In genomic region chr2:192196451-192197194, GRCh38 we compare ENCODE assay signal across 8 cellular contexts. TPM values are rescaled to one million over a fixed set of nuclear protein-coding genes. Genes with fewer than 3 reads are reported as not detected.
DNase-seq lines count a peak whose midpoint lies in the region; ATAC-seq lines count a peak whose summit lies in the region.

No MANE protein-coding gene starts in this region.

- intact Hi-C loops in posterior vena cava (cut with DNase I): no loop called here

- ATAC-seq in stimulated activated naive CD8-positive, alpha-beta T cell treated with anti-CD3 and anti-CD28 coated beads, Interleukin-15, Interleukin-2, amounts not matched to agents 100 U/mL and 50 U/mL, for 24 hours: no peak

- H3K9me3 Mint-ChIP-seq in stimulated activated naive CD8-positive, alpha-beta T cell treated with anti-CD3 and anti-CD28 coated beads, Interleukin-15, Interleukin-2, amounts not matched to agents 100 ng/mL and 50 ng/mL, for 24 hours: no peaks in the 10 kb centered on the region
- no peaks in the 10 kb centered on the region for H3K9me3 Mint-ChIP-seq in activated naive CD8-positive, alpha-beta T cell (ENCODE audit: low read depth)

- DNase-seq in stimulated activated naive CD8-positive, alpha-beta T cell treated with anti-CD3 and anti-CD28 coated beads, Interleukin-15, Interleukin-2, amounts not matched to agents 100 U/mL and 50 U/mL, for 24 hours: no peak
- DNase-seq in left kidney (ENCODE audit: low read depth, low spot score): peak; percentile 15
- no peak for DNase-seq in AG08395 (ENCODE audit: low spot score)
- no peak for DNase-seq in NCI-H1436 treated with DMSO at 0.1 percent for 48 hours (lab: John Stamatoyannopoulos, UW)
- DNase-seq in posterior vena cava (ENCODE audit: low spot score): no peak
- no peak for DNase-seq in activated CD4-positive, alpha-beta T cell treated with anti-CD3 and anti-CD28 coated beads, Interleukin-2, amount 50 U/mL, for 1 hour

- H3K27ac Mint-ChIP-seq in stimulated activated naive CD8-positive, alpha-beta T cell treated with anti-CD3 and anti-CD28 coated beads, Interleukin-15, Interleukin-2, amounts not matched to agents 100 ng/mL and 50 ng/mL, for 24 hours: no peak overlapping the region
- H3K27ac Mint-ChIP-seq in activated naive CD8-positive, alpha-beta T cell: no peak overlapping the region

- H3K4me1 Mint-ChIP-seq in stimulated activated naive CD8-positive, alpha-beta T cell treated with anti-CD3 and anti-CD28 coated beads, Interleukin-15, Interleukin-2, amounts not matched to agents 100 ng/mL and 50 ng/mL, for 24 hours (ENCODE audit: low read depth): peaks cover 25% of the 10 kb centered on the region
- peaks cover 23% of the 10 kb centered on the region for H3K4me1 Mint-ChIP-seq in activated naive CD8-positive, alpha-beta T cell (ENCODE audit: low read depth)

- H3K27me3 Mint-ChIP-seq in stimulated activated naive CD8-positive, alpha-beta T cell treated with anti-CD3 and anti-CD28 coated beads, Interleukin-15, Interleukin-2, amounts not matched to agents 100 ng/mL and 50 ng/mL, for 24 hours: peaks cover 83% of the 10 kb centered on the region
- H3K27me3 Mint-ChIP-seq in activated naive CD8-positive, alpha-beta T cell: peaks cover 36% of the 10 kb centered on the region

- H3K4me3 Mint-ChIP-seq in stimulated activated naive CD8-positive, alpha-beta T cell treated with anti-CD3 and anti-CD28 coated beads, Interleukin-15, Interleukin-2, amounts not matched to agents 100 ng/mL and 50 ng/mL, for 24 hours: peak overlapping the region; percentile 78
- peak overlapping the region; percentile 75 for H3K4me3 Mint-ChIP-seq in activated naive CD8-positive, alpha-beta T cell

- no peaks in the 10 kb centered on the region for H3K36me3 Mint-ChIP-seq in stimulated activated naive CD8-positive, alpha-beta T cell treated with anti-CD3 and anti-CD28 coated beads, Interleukin-15, Interleukin-2, amounts not matched to agents 100 ng/mL and 50 ng/mL, for 24 hours (ENCODE audit: low read depth)
- no peaks in the 10 kb centered on the region for H3K36me3 Mint-ChIP-seq in activated naive CD8-positive, alpha-beta T cell

RNA-seq across cellular contexts. Expression of gene TMEFF2, which starts 1.9 kb away (rescaled TPM):
- total RNA-seq in posterior vena cava: under 1 TPM in 1 of 2 donors, not detected in 1; 0.19 TPM
